In genomic region chr3:194100856-194101390, GRCh38 we compare ENCODE assay signal across 11 cellular contexts. TPM values are rescaled to one million over a fixed set of nuclear protein-coding genes. Genes with fewer than 3 reads are reported as not detected.
DNase-seq lines count a peak whose midpoint lies in the region; ATAC-seq and FAIRE-seq lines count a peak whose summit lies in the region.
"Had no signal": no experiment of that assay in that cellular context is flagged by ENCODE, and none has a peak within 500 bp of the region (broad histone marks: within the 10 kb centered on the region; RNA-seq: fewer than 3 reads in every experiment).

No MANE protein-coding gene starts in this region.

- FAIRE-seq in small intestine (lab: Jason Lieb, UNC): no peak
- FAIRE-seq: islet of Langerhans had no signal

- 51 to 74% (median 58%) methylated on average over 15 of the region's 15 CpGs for WGBS in small intestine, 3 donors

- H3K9me3 ChIP-seq in small intestine (ENCODE audit: control insufficient read depth, low read depth): no peaks in the 10 kb centered on the region

- peak overlapping the region in 1 of 2 donors; percentile 0 for H3K27ac ChIP-seq in small intestine (ENCODE audit: low read depth in 1 of 2, low read length in 1 of 2)
- H3K27ac ChIP-seq: epithelial cell of prostate had no signal

- no peaks in the 10 kb centered on the region for H3K27me3 ChIP-seq in small intestine (ENCODE audit: control insufficient read depth in 2 of 2, insufficient read depth in 2 of 2, low read length in 2 of 2)

- DNase-seq in small intestine (peak; percentile 76), NCI-H1092 (lab: John Stamatoyannopoulos, UW) (no peak), medulla oblongata (ENCODE audit: extremely low spot score) (no peak)
- DNase-seq in effector CD4-positive, alpha-beta T cell: no peak
- DNase-seq in activated CD4-positive, alpha-beta T cell treated with anti-CD3 and anti-CD28 coated beads for 4 hours: no peak
- DNase-seq: NCI-H82 had no signal

- no peaks in the 10 kb centered on the region for H3K36me3 ChIP-seq in small intestine (ENCODE audit: control insufficient read depth in 2 of 2, insufficient read depth in 2 of 2, low read length in 2 of 2)

- ATAC-seq in GM18909 (IDR thresholded peaks at IDR 0.05; ENCODE audit: poor library complexity, unreplicated experiment) (peak; percentile 78), HG02571 (IDR thresholded peaks at IDR 0.05; ENCODE audit: unreplicated experiment) (peak; percentile 81), HG03442 (IDR thresholded peaks at IDR 0.05; ENCODE audit: unreplicated experiment) (peak; percentile 75)

- peaks cover 4 to 8% of the 10 kb centered on the region in 2 donors for H3K4me1 ChIP-seq in small intestine (ENCODE audit: control insufficient read depth in 2 of 2, insufficient read depth in 1 of 2, low read depth in 1 of 2, low read length in 1 of 2)

- no peak overlapping the region for H3K4me3 ChIP-seq in small intestine (ENCODE audit: low read depth in 1 of 2, low read length in 2 of 2)

RNA-seq across cellular contexts. Expression of gene HES1, which starts 35.0 kb away (rescaled TPM):
- polyA plus RNA-seq in small intestine: 10 to 100 TPM; 12.3 to 38.1 (median 17.0) TPM
